In genomic region chr13:75636339-75637095, GRCh38 we compare ENCODE assay signal across 7 cellular contexts. TPM values are rescaled to one million over a fixed set of nuclear protein-coding genes. Genes with fewer than 3 reads are reported as not detected.
DNase-seq lines count a peak whose midpoint lies in the region; ATAC-seq, FAIRE-seq and TF ChIP-seq lines count a peak whose summit lies in the region.

No MANE protein-coding gene starts in this region.

- peak overlapping the region; percentile 97 for H2AFZ ChIP-seq in H1 (ENCODE audit: low read length)

- CTCF ChIA-PET in activated CD4-positive, alpha-beta memory T cell treated with anti-CD3 and anti-CD28 coated beads for 36 hours (lab: Charles Lee) = no interaction called here
- CTCF ChIA-PET in H1 (lab: Charles Lee; ENCODE audit: partially characterized antibody) = interaction anchor here (1.0 to 2.5 kb wide), 2 partner anchors 38 to 59 kb away, joined by 4 to 7 read pairs; no protein-coding TSS in a partner anchor

- H3K27ac Mint-ChIP-seq in activated CD4-positive, alpha-beta memory T cell treated with anti-CD3 and anti-CD28 coated beads for 36 hours = no peak overlapping the region

- H3K9me3 Mint-ChIP-seq in activated CD4-positive, alpha-beta memory T cell treated with anti-CD3 and anti-CD28 coated beads for 36 hours = no peaks in the 10 kb centered on the region

- H2AK5ac ChIP-seq in H1 (ENCODE audit: low read depth, low read length) = no peak overlapping the region

- POLR2A ChIA-PET in activated CD4-positive, alpha-beta memory T cell treated with anti-CD3 and anti-CD28 coated beads for 36 hours (lab: Charles Lee) = no interaction called here
- POLR2A ChIA-PET in H1 (lab: Charles Lee; ENCODE audit: partially characterized antibody) = interaction anchor here (1.0 to 1.6 kb wide), 3 partner anchors 10 to 29 kb away, joined by 3 to 5 read pairs (median 3); no protein-coding TSS in a partner anchor

- peak overlapping the region; percentile 61 to 84 (median 70) for H3K4me3 ChIP-seq in H1 (ENCODE audit: extremely low read depth in 1 of 4, insufficient read depth in 2 of 4, low read depth in 3 of 4, low read length in 4 of 4)
- peak overlapping the region; percentile 15 for H3K4me3 ChIP-seq in mucosa of descending colon

- ATAC-seq in GM18511 (IDR thresholded peaks at IDR 0.05; ENCODE audit: unreplicated experiment) (peak; percentile 58), HG02623 (IDR thresholded peaks at IDR 0.05; ENCODE audit: unreplicated experiment) (peak; percentile 38), mucosa of descending colon (peak; percentile 72)

- TF ChIP-seq POLR2A in H1 (IDR thresholded peaks at IDR 0.05; ENCODE audit: control extremely low read depth in 1 of 2, low read depth in 2 of 2, low read length in 2 of 2) = peak in 1 of 2 experiments; percentile 33; a peak in 1 of 3 replicates

- DNase-seq in NCI-H1092 (lab: John Stamatoyannopoulos, UW) (peak; percentile 51), H1 (ENCODE audit: low read depth in 1 of 2, low spot score in 2 of 2) (peak in 1 of 2 experiments; percentile 76), mucosa of descending colon (peak; percentile 24 to 71 (median 67))
- peak; percentile 56 for DNase-seq in activated CD4-positive, alpha-beta memory T cell treated with anti-CD3 and anti-CD28 coated beads for 36 hours
- DNase-seq in stimulated activated naive CD4-positive, alpha-beta T cell treated with Interleukin-2 at 50 U/mL for 16 hours (lab: John Stamatoyannopoulos, UW) = peak; percentile 40

- no peaks in the 10 kb centered on the region for H3K79me1 ChIP-seq in H1 (ENCODE audit: low read depth, low read length)

- no peaks in the 10 kb centered on the region for H3K36me3 Mint-ChIP-seq in activated CD4-positive, alpha-beta memory T cell treated with anti-CD3 and anti-CD28 coated beads for 36 hours

- H4K8ac ChIP-seq in H1 (ENCODE audit: extremely low read depth, insufficient read depth, low read length) = 0 out of 2 replicates have a peak overlapping the region, but pooled peaks have one; percentile 72

- H3K36me3 ChIP-seq in H1 (ENCODE audit: control insufficient read depth in 2 of 4, insufficient read depth in 4 of 4, low read length in 3 of 4) (no peaks in the 10 kb centered on the region), mucosa of descending colon (ENCODE audit: low read depth) (no peaks in the 10 kb centered on the region)

- TF ChIP-seq RAD21 in H1 (IDR thresholded peaks at IDR 0.05 in 1 of 2, conservative IDR thresholded peaks at IDR 0.05 in 1 of 2; ENCODE audit: low read depth in 2 of 2, low read length in 2 of 2) = no peak

- H3K4me2 ChIP-seq in H1 (ENCODE audit: insufficient read depth in 1 of 2, low read depth in 2 of 2, low read length in 2 of 2) = peak overlapping the region; percentile 84 to 88

- no peak overlapping the region for H4K5ac ChIP-seq in H1 (ENCODE audit: insufficient read length, low read depth, low read length)

- H2BK20ac ChIP-seq in H1 (ENCODE audit: low read length) = no peak overlapping the region; the same call in 1 of the 2 replicates

- H3K27ac ChIP-seq in H1 (ENCODE audit: low read depth, low read length) = no peak overlapping the region

- H3K56ac ChIP-seq in H1 (replicated peaks; ENCODE audit: insufficient read length, low read depth, low read length) = no peak overlapping the region

- TF ChIP-seq EP300 in H1 (IDR thresholded peaks at IDR 0.05; ENCODE audit: borderline replicate concordance in 1 of 2, low read depth in 2 of 2, low read length in 2 of 2) = no peak

- H3K9ac ChIP-seq in H1 (replicated peaks in 1 of 4; ENCODE audit: extremely low read depth in 1 of 4, low read depth in 3 of 4, low read length in 3 of 4) = peak overlapping the region; percentile 39 to 56 (median 49)

- H3K18ac ChIP-seq in H1 (ENCODE audit: extremely low read depth, low read length) = peak overlapping the region; percentile 80; the same call in 1 of the 2 replicates

- intact Hi-C loops in activated CD4-positive, alpha-beta memory T cell treated with anti-CD3 and anti-CD28 coated beads for 36 hours (cut with micrococcal nuclease) = loop anchor here (1.0 to 10.0 kb wide), 2 partner anchors 87 to 272 kb away; partner anchors contain the start of gene UCHL3
- intact Hi-C loops in mucosa of descending colon (cut with DNase I, micrococcal nuclease) = no loop called here

- H2BK12ac ChIP-seq in H1 (ENCODE audit: low read depth, low read length) = peak overlapping the region; percentile 63; the same call in 1 of the 2 replicates

- TF ChIP-seq CTCF in H1 (IDR thresholded peaks at IDR 0.05; ENCODE audit: control extremely low read depth in 1 of 3, insufficient read depth in 1 of 3, low read depth in 1 of 3, low read length in 3 of 3) (no peak), mucosa of descending colon (IDR thresholded peaks at IDR 0.05) (no peak)

- H3K4me1 ChIP-seq in H1 (replicated peaks in 1 of 4; ENCODE audit: control insufficient read depth in 3 of 4, insufficient read depth in 4 of 4, low read length in 3 of 4) (peaks cover 3 to 13% (median 7%) of the 10 kb centered on the region in 4 experiments), mucosa of descending colon (ENCODE audit: low read depth) (peaks cover 8% of the 10 kb centered on the region)

- peaks cover 10% of the 10 kb centered on the region for H3K4me1 Mint-ChIP-seq in activated CD4-positive, alpha-beta memory T cell treated with anti-CD3 and anti-CD28 coated beads for 36 hours (ENCODE audit: low read depth)

- H3K4ac ChIP-seq in H1 (replicated peaks; ENCODE audit: insufficient read length, low read depth, low read length) = peak overlapping the region; percentile 94

- H2BK15ac ChIP-seq in H1 (ENCODE audit: low read length) = peak overlapping the region; percentile 96; the same call in 1 of the 2 replicates

- H3K23me2 ChIP-seq in H1 (ENCODE audit: low read depth, low read length) = peaks cover 16% of the 10 kb centered on the region; the same call in 1 of the 2 replicates

- no peak overlapping the region for H3K23ac ChIP-seq in H1 (ENCODE audit: insufficient read length)

- 2% methylated on average over 38 of the region's 69 CpGs; no CpG with 5 or more reads in 1 of the 2 experiments for WGBS in H1 (ENCODE audit: extremely low coverage in 1 of 2, insufficient coverage in 1 of 2, insufficient read length in 1 of 2, insufficient replicate concordance in 2 of 2, low coverage in 1 of 2, low lambda C conversion rate in 2 of 2, missing lambda C conversion rate in 1 of 2), 2 experiments

- H3K4me3 Mint-ChIP-seq in activated CD4-positive, alpha-beta memory T cell treated with anti-CD3 and anti-CD28 coated beads for 36 hours = peak overlapping the region; percentile 74

- H3K27me3 ChIP-seq in H1 (replicated peaks in 1 of 4; ENCODE audit: control insufficient read depth in 3 of 4, extremely low read depth in 1 of 4, insufficient read depth in 3 of 4, low read length in 3 of 4) = peaks cover 4 to 30% (median 16%) of the 10 kb centered on the region in 4 experiments

- H3K14ac ChIP-seq in H1 (ENCODE audit: insufficient read length) = no peak overlapping the region

- H4K91ac ChIP-seq in H1 (replicated peaks; ENCODE audit: insufficient read length, low read length) = peak overlapping the region; percentile 90

- H3K27me3 Mint-ChIP-seq in activated CD4-positive, alpha-beta memory T cell treated with anti-CD3 and anti-CD28 coated beads for 36 hours = peaks cover 10% of the 10 kb centered on the region

- H2BK5ac ChIP-seq in H1 (ENCODE audit: low read depth, low read length) = no peak overlapping the region; the same call in 1 of the 2 replicates

- no peaks in the 10 kb centered on the region for H3K79me2 ChIP-seq in H1 (ENCODE audit: control insufficient read depth in 1 of 2, insufficient read depth in 2 of 2, low read length in 2 of 2)

- no peak overlapping the region for H2BK120ac ChIP-seq in H1 (replicated peaks; ENCODE audit: low read depth, low read length)

- no peak for FAIRE-seq in H1 (lab: Jason Lieb, UNC)

- H4K20me1 ChIP-seq in H1 (replicated peaks in 1 of 2; ENCODE audit: control insufficient read depth in 1 of 2, insufficient read depth in 2 of 2, low read length in 2 of 2) = no peaks in the 10 kb centered on the region

- H3K9me3 ChIP-seq in H1 (ENCODE audit: insufficient read depth in 2 of 2, low read depth in 1 of 2, low read length in 1 of 2) (no peaks in the 10 kb centered on the region), mucosa of descending colon (no peaks in the 10 kb centered on the region)

TF ChIP-seq in H1, 55 proteins besides CTCF, POLR2A, EP300 and RAD21 (continues in another document):
- TF ChIP-seq RFX5 (IDR thresholded peaks at IDR 0.05; ENCODE audit: borderline replicate concordance, low read depth, low read length) (no peak), E2F6 (IDR thresholded peaks at IDR 0.05) (peak; percentile 55), PHF8 (conservative IDR thresholded peaks at IDR 0.05; ENCODE audit: low read depth, low read length) (0 out of 2 replicates have a peak, but pooled peaks have one; percentile 31), RXRA (IDR thresholded peaks at IDR 0.05; ENCODE audit: insufficient read depth, low read depth, low read length) (no peak), SIN3A (conservative IDR thresholded peaks at IDR 0.05 in 1 of 2, IDR thresholded peaks at IDR 0.05 in 1 of 2; ENCODE audit: low read depth in 1 of 2, low read length in 2 of 2) (no peak), BACH1 (IDR thresholded peaks at IDR 0.05; ENCODE audit: low read length) (peak; percentile 67), TCF12 (IDR thresholded peaks at IDR 0.05; ENCODE audit: low read depth, low read length) (no peak), CHD2 (IDR thresholded peaks at IDR 0.05; ENCODE audit: low read length) (no peak)

RNA-seq across cellular contexts. Expression of gene LMO7, which starts 0.4 kb away (rescaled TPM):
- total RNA-seq in activated CD4-positive, alpha-beta memory T cell treated with anti-CD3 and anti-CD28 coated beads for 36 hours = 1 to 10 TPM; 7.8 to 8.7 TPM
- 24.3 and 28.3 TPM in 2 replicates for total RNA-seq in H1 (2021; fragmentation: NEBNext Ultra II Directional; extraction: Animal tissue kit (Norgen Biotek cat#: 25700))
- polyA plus RNA-seq in H1 (2011; rRNA removed) = 8.1 and 11.3 TPM in 2 replicates
- 5.1 TPM for polyA plus RNA-seq in H1 (2011; cell fraction: cytosol; rRNA removed)
- 42.3 TPM for polyA plus RNA-seq in H1 (2011; cell fraction: nucleus; rRNA removed)
- polyA plus RNA-seq in H1 (2012, experiment 1 of 2) = 12.8 to 18.0 TPM (median 15.0 TPM) in 4 replicates
- 1.6 TPM for polyA plus RNA-seq in H1 (2012, experiment 2 of 2)
- polyA plus RNA-seq in H1 (2013, experiment 1 of 2) = 43.1 TPM
- polyA plus RNA-seq in H1 (2013, experiment 2 of 2) = 50.3 TPM
- polyA minus RNA-seq in H1 (2011; rRNA and poly(A)+ RNA removed) = 6.0 and 12.3 TPM in 2 replicates
- 7.8 TPM for polyA minus RNA-seq in H1 (2011; cell fraction: cytosol; rRNA and poly(A)+ RNA removed)
- polyA minus RNA-seq in H1 (2011; cell fraction: nucleus; rRNA and poly(A)+ RNA removed) = 32.8 TPM
- total RNA-seq in mucosa of descending colon = 100 to 1,000 TPM; 127 to 243 (median 212) TPM
